ENCODE assay signal across 1 cellular context in genomic region chr12:124543591-124544310, GRCh38.
TF ChIP-seq lines count a peak whose summit lies in the region.

No MANE protein-coding gene starts in this region.

TF ChIP-seq in WTC11, 78 proteins besides CTCF, POLR2A, EP300 and RAD21 (continued from another document):
- no peak for TF ChIP-seq AFF4 (CRISPR knock-in tag; IDR thresholded peaks at IDR 0.05; ENCODE audit: borderline replicate concordance)
- no peak for TF ChIP-seq FOXK1 (CRISPR knock-in tag; IDR thresholded peaks at IDR 0.05)
- no peak for TF ChIP-seq ZNF425 (CRISPR knock-in tag; conservative IDR thresholded peaks at IDR 0.05)
- no peak for TF ChIP-seq ZNF532 (CRISPR knock-in tag; IDR thresholded peaks at IDR 0.05; ENCODE audit: borderline replicate concordance)
- TF ChIP-seq PRRX2 (CRISPR knock-in tag; IDR thresholded peaks at IDR 0.05), result no peak
- no peak for TF ChIP-seq ETV6 (CRISPR knock-in tag; IDR thresholded peaks at IDR 0.05)
